Comparison of ENCODE assay signal across 11 cellular contexts in genomic region chr11:36385121-36385530, GRCh38.
DNase-seq lines count a peak whose midpoint lies in the region; ATAC-seq and TF ChIP-seq lines count a peak whose summit lies in the region.
"Had no signal": no experiment of that assay in that cellular context is flagged by ENCODE, and none has a peak within 500 bp of the region (broad histone marks: within the 10 kb centered on the region; RNA-seq: fewer than 3 reads in every experiment).

No MANE protein-coding gene starts in this region.

- H3K36me3 Mint-ChIP-seq in Calu3 (ENCODE audit: insufficient read depth, unreplicated experiment) = no peaks in the 10 kb centered on the region
- peaks cover 3% of the 10 kb centered on the region for H3K36me3 Mint-ChIP-seq in activated naive CD4-positive, alpha-beta T cell treated with anti-CD3 and anti-CD28 coated beads for 36 hours (ENCODE audit: low read depth)

- no TSS peak for BruUV-seq in Calu3 (replicated peaks; lab: Mats Ljungman, UMichigan)

- CTCF ChIA-PET in AG04450 (lab: Charles Lee) = interaction anchor here (0.8 to 1.2 kb wide), 4 partner anchors 12 to 563 kb away, joined by 3 to 5 read pairs (median 3); no protein-coding TSS in a partner anchor
- CTCF ChIA-PET in Calu3 (lab: Charles Lee) = interaction anchor here (0.8 kb wide), 1 partner anchor 91 kb away, joined by 4 read pairs; no protein-coding TSS in a partner anchor
- CTCF ChIA-PET in activated naive CD4-positive, alpha-beta T cell treated with anti-CD3 and anti-CD28 coated beads for 36 hours (lab: Charles Lee) = no interaction called here

- no peak overlapping the region for H3K27ac ChIP-seq in AG04450 (ENCODE audit: low read depth, low read length)
- H3K27ac ChIP-seq in SJSA1 = peak overlapping the region; percentile 38
- H3K27ac ChIP-seq: thyroid gland had no signal

- H3K27me3 ChIP-seq in AG04450 (ENCODE audit: control insufficient read depth, insufficient read depth, low read length) = no peaks in the 10 kb centered on the region
- H3K27me3 ChIP-seq in SJSA1 (replicated peaks) = no peaks in the 10 kb centered on the region
- H3K27me3 ChIP-seq: thyroid gland had no signal

- H3K9me3 Mint-ChIP-seq in Calu3 (ENCODE audit: low read depth, unreplicated experiment) = no peaks in the 10 kb centered on the region
- no peaks in the 10 kb centered on the region for H3K9me3 Mint-ChIP-seq in activated naive CD4-positive, alpha-beta T cell treated with anti-CD3 and anti-CD28 coated beads for 36 hours

- POLR2A ChIA-PET in AG04450 (lab: Yijun Ruan, JAX) = interaction anchor here (0.7 to 1.2 kb wide), 9 partner anchors 13 to 91 kb away, joined by 3 to 10 read pairs (median 5); partner anchors contain the start of gene PRR5L

- H3K4me1 Mint-ChIP-seq in Calu3 (ENCODE audit: low read depth, unreplicated experiment) = no peaks in the 10 kb centered on the region
- H3K4me1 Mint-ChIP-seq in activated naive CD4-positive, alpha-beta T cell treated with anti-CD3 and anti-CD28 coated beads for 36 hours (ENCODE audit: low read depth) = peaks cover 13% of the 10 kb centered on the region

- H3K27ac Mint-ChIP-seq in Calu3 (ENCODE audit: unreplicated experiment) = no peak overlapping the region
- H3K27ac Mint-ChIP-seq in activated naive CD4-positive, alpha-beta T cell treated with anti-CD3 and anti-CD28 coated beads for 36 hours = no peak overlapping the region

- H3K27me3 Mint-ChIP-seq in Calu3 (ENCODE audit: unreplicated experiment) = peaks cover 14% of the 10 kb centered on the region
- peaks cover 18% of the 10 kb centered on the region for H3K27me3 Mint-ChIP-seq in activated naive CD4-positive, alpha-beta T cell treated with anti-CD3 and anti-CD28 coated beads for 36 hours (ENCODE audit: low read depth)

- ATAC-seq in GM18508 (IDR thresholded peaks at IDR 0.05; ENCODE audit: insufficient read depth, unreplicated experiment) (peak; percentile 42), GM21528 (IDR thresholded peaks at IDR 0.05; ENCODE audit: low FRiP score, unreplicated experiment) (no peak)

- H3K9me3 ChIP-seq in AG04450 (ENCODE audit: control insufficient read depth, insufficient read depth, low read length) (no peaks in the 10 kb centered on the region), SJSA1 (replicated peaks) (no peaks in the 10 kb centered on the region; the same call in 1 of the 2 replicates)
- H3K9me3 ChIP-seq: thyroid gland had no signal

- intact Hi-C loops in Calu3 (cut with micrococcal nuclease; ENCODE audit: unreplicated experiment) = no loop called here
- intact Hi-C loops in activated naive CD4-positive, alpha-beta T cell treated with anti-CD3 and anti-CD28 coated beads for 36 hours (cut with micrococcal nuclease) = no loop called here

- DNase-seq in AG04450 (ENCODE audit: low read depth, low spot score) = peak; percentile 72
- peak; percentile 78 to 85 for DNase-seq in SJSA1 (ENCODE audit: low read depth in 1 of 2, low spot score in 2 of 2)
- peak; percentile 56 for DNase-seq in fibroblast of peridontal ligament (ENCODE audit: extremely low read depth)
- DNase-seq in NCI-H526 (lab: John Stamatoyannopoulos, UW) = no peak
- no peak for DNase-seq in Calu3
- no peak for DNase-seq in activated naive CD4-positive, alpha-beta T cell treated with anti-CD3 and anti-CD28 coated beads for 36 hours
- DNase-seq: NCI-H1694; stimulated activated CD4-positive, alpha-beta T cell treated with anti-CD3 and anti-CD28 coated beads, Interleukin-1b, Interleukin-23, amount 100 ng/mL, for 48 hours; thyroid gland had no signal

- TF ChIP-seq CTCF in AG04450 (IDR thresholded peaks at IDR 0.05; ENCODE audit: low read depth, low read length) (no peak), Calu3 (IDR thresholded peaks at IDR 0.05; ENCODE audit: unreplicated experiment) (no peak)

- H3K36me3 ChIP-seq in SJSA1 = peaks cover 62% of the 10 kb centered on the region
- H3K36me3 ChIP-seq: thyroid gland had no signal

- H3K4me3 ChIP-seq in AG04450 (ENCODE audit: low read depth, low read length) (no peak overlapping the region), SJSA1 (no peak overlapping the region)
- H3K4me3 ChIP-seq: thyroid gland had no signal

- H3K4me1 ChIP-seq in SJSA1 (replicated peaks) = peaks cover 44% of the 10 kb centered on the region
- H3K4me1 ChIP-seq: thyroid gland had no signal

- no peak overlapping the region for H3K4me3 Mint-ChIP-seq in Calu3 (ENCODE audit: low read depth, unreplicated experiment)
- H3K4me3 Mint-ChIP-seq in activated naive CD4-positive, alpha-beta T cell treated with anti-CD3 and anti-CD28 coated beads for 36 hours = no peak overlapping the region

Comparison
In these comparisons a context has a peak if more than half of its experiments do, and no peak if none do; other contexts are left out.
1. DNase-seq: peak in AG04450 (single experiment), SJSA1 (2 of 2) and fibroblast of peridontal ligament (single experiment); none in NCI-H526 (0 of 2), Calu3 (single experiment) and activated naive CD4-positive, alpha-beta T cell treated with anti-CD3 and anti-CD28 coated beads for 36 hours (single experiment).